ENCODE assay signal across 1 cellular context in the genomic region with DNA sequence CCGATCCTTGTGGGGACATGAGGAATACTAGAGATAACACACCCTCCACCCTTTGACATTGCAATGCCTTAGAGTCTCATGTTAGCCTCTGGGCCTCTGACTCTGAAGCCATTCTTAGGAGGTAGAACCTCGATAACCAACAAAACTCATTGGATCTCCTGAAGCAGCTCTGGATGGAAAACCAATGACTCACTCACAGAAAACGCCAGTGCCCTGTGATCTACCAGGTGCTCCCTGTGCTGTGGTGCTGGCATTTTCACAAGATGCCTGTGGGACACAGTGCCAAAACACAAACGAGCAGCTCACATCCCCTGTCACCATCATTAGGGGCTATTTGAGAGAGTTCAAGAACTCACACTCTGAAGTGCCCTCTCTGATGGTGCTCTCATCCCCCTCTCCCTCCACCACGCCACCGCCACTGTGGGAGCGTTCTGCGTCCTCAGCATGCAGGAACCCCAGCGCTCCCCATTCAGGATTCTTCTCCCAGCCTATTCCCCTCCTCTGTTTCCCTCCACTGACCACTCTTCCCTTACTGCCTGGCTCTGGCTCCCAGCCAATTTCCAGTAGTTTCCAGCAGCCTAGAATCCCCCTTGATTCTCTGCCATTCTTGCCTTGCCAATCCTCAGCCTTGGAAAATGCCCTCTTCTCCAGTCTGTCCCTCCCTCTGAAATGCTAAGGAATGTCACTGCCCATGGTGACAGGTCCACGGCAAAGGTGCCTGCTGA.
TF ChIP-seq lines count a peak whose summit lies in the region.

No MANE protein-coding gene starts in this region.

TF ChIP-seq in IMR-90, 13 proteins besides CTCF, POLR2A, EP300 and RAD21:
- TF ChIP-seq MXI1 (IDR thresholded peaks at IDR 0.05; ENCODE audit: borderline replicate concordance, low read depth, low read length) (no peak), SMC3 (IDR thresholded peaks at IDR 0.05; ENCODE audit: low read depth, low read length) (no peak), CHD1 (IDR thresholded peaks at IDR 0.05; ENCODE audit: low read depth, low read length) (no peak), FOS (IDR thresholded peaks at IDR 0.05; ENCODE audit: low read depth, low read length) (no peak)
- TF ChIP-seq, protein P1, sequence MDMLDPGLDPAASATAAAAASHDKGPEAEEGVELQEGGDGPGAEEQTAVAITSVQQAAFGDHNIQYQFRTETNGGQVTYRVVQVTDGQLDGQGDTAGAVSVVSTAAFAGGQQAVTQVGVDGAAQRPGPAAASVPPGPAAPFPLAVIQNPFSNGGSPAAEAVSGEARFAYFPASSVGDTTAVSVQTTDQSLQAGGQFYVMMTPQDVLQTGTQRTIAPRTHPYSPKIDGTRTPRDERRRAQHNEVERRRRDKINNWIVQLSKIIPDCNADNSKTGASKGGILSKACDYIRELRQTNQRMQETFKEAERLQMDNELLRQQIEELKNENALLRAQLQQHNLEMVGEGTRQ (IDR thresholded peaks at IDR 0.05; ENCODE audit: low read depth, low read length) = no peak
